7 cellular contexts compared by ENCODE assay signal in genomic region chr15:45401665-45402161, GRCh38. TPM values are rescaled to one million over a fixed set of nuclear protein-coding genes. Genes with fewer than 3 reads are reported as not detected.
DNase-seq lines count a peak whose midpoint lies in the region; ATAC-seq and TF ChIP-seq lines count a peak whose summit lies in the region.

No MANE protein-coding gene starts in this region.

- H3K27ac Mint-ChIP-seq in type B pancreatic cell, result peak overlapping the region; percentile 86

- no peak for DNase-seq in astrocyte of the cerebellum (ENCODE audit: low read depth)
- no peak for DNase-seq in lower leg skin (ENCODE audit: low spot score in 2 of 2)
- no peak for DNase-seq in type B pancreatic cell (ENCODE audit: extremely low spot score, unreplicated experiment)
- DNase-seq in retina, result no peak
- no peak for DNase-seq in NCI-H510A treated with DMSO at 0.1 percent for 48 hours (lab: John Stamatoyannopoulos, UW)

- H3K4me1 Mint-ChIP-seq in type B pancreatic cell (ENCODE audit: unreplicated experiment), result peaks cover 11% of the 10 kb centered on the region

- peak overlapping the region; percentile 88 for H3K4me3 ChIP-seq in astrocyte of the cerebellum (ENCODE audit: low read depth, low read length)
- peak overlapping the region; percentile 97 for H3K4me3 ChIP-seq in lower leg skin (ENCODE audit: low read depth, poor library complexity, severe bottlenecking)

- in situ Hi-C loops in astrocyte of the cerebellum (cut with HindIII; ENCODE audit: low sequenced_read_pairs), result loop anchor here (10.0 kb wide), 1 partner anchor 237 kb away; no protein-coding TSS in a partner anchor

- peaks cover 7% of the 10 kb centered on the region for H3K36me3 Mint-ChIP-seq in type B pancreatic cell

- H3K9me3 Mint-ChIP-seq in type B pancreatic cell, result no peaks in the 10 kb centered on the region

- TF ChIP-seq POLR2A in lower leg skin (IDR thresholded peaks at IDR 0.05), result no peak

- intact Hi-C loops in lower leg skin (cut with DNase I; ENCODE audit: low total_unique reads), result no loop called here

- WGBS in lower leg skin, 2 donors, result 3 to 6% methylated on average over 12 of the region's 12 CpGs

- H3K4me3 Mint-ChIP-seq in type B pancreatic cell, result peak overlapping the region; percentile 99

- no peak for TF ChIP-seq CTCF in astrocyte of the cerebellum (IDR thresholded peaks at IDR 0.05; ENCODE audit: low read depth, low read length, missing control alignments)
- TF ChIP-seq CTCF in lower leg skin (IDR thresholded peaks at IDR 0.05), result no peak
- TF ChIP-seq CTCF in type B pancreatic cell (conservative IDR thresholded peaks at IDR 0.05), result no peak

- ATAC-seq in GM18909 (IDR thresholded peaks at IDR 0.05; ENCODE audit: poor library complexity, unreplicated experiment) (peak; percentile 8), HG03342 (IDR thresholded peaks at IDR 0.05; ENCODE audit: unreplicated experiment) (peak; percentile 1)

- H3K27me3 Mint-ChIP-seq in type B pancreatic cell, result peaks cover 14% of the 10 kb centered on the region

RNA-seq across cellular contexts. Expression of gene GATM, which starts 23.4 kb away (rescaled TPM):
- total RNA-seq in lower leg skin (100 to 1,000 TPM; 120 to 178 (median 159) TPM), type B pancreatic cell (ENCODE audit: low replicate concordance) (17.8 and 26.8 TPM in 2 replicates)
